ENCODE assay signal across 17 cellular contexts in the genomic region with DNA sequence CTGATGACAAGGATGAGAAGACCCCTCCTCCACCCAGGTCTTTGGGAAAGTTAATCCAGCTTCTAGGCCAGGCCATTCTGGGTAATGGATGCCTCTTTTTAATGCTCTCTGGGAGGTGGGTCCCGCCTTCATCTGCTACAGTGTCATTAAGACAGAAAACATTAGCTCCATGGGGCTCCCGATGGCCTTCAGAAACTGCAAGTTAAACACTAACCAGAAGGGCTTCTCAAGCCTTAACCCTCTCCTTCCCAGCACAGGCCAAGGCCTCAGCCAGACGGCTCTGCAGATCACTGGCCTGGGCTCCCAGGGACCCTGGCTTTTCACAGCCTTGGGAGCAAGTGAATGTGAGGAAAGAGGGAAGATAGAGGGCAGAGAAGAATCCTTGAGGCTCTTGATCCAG.
DNase-seq lines count a peak whose midpoint lies in the region; ATAC-seq and TF ChIP-seq lines count a peak whose summit lies in the region.
"Had no signal": no experiment of that assay in that cellular context is flagged by ENCODE, and none has a peak within 500 bp of the region (broad histone marks: within the 10 kb centered on the region; RNA-seq: fewer than 3 reads in every experiment).

No MANE protein-coding gene starts in this region.

- H3K79me1 ChIP-seq in H9 (ENCODE audit: insufficient read depth, low read depth, low read length, poor library complexity, severe bottlenecking) = no peaks in the 10 kb centered on the region

- no peaks in the 10 kb centered on the region for H3K4me1 ChIP-seq in H9 (ENCODE audit: insufficient read depth, low read length)
- no peaks in the 10 kb centered on the region for H3K4me1 ChIP-seq in aorta (ENCODE audit: control insufficient read depth in 1 of 2, insufficient read depth in 2 of 2, low read length in 2 of 2)

- no peak overlapping the region for H2BK120ac ChIP-seq in H9 (ENCODE audit: low read depth, low read length, poor library complexity, severe bottlenecking)

- H2AK5ac ChIP-seq in H9 (ENCODE audit: insufficient read length, low read length) = no peak overlapping the region

- H3K79me2 ChIP-seq in H9 (ENCODE audit: insufficient read depth, low read length) (no peaks in the 10 kb centered on the region), neural cell (replicated peaks; ENCODE audit: insufficient read depth, low read length) (no peaks in the 10 kb centered on the region)

- H4K91ac ChIP-seq in H9 (ENCODE audit: insufficient read length, low read depth, low read length) = no peak overlapping the region

- no peak for ATAC-seq in aorta (ENCODE audit: low FRiP score)

- DNase-seq in H9 (peak; percentile 28), NCI-H2227 treated with DMSO at 0.1 percent for 48 hours (lab: John Stamatoyannopoulos, UW) (peak; percentile 73), glutamatergic neuron (no peak), inferior parietal cortex (ENCODE audit: extremely low spot score) (no peak), hippocampal formation (lab: John Stamatoyannopoulos, UW) (no peak), aorta (no peak)
- DNase-seq: CD4-positive, CD25-positive, alpha-beta regulatory T cell; COR-L47; DMS 273 treated with DMSO at 0.1 percent for 48 hours; DMS79 treated with DMSO at 0.1 percent for 48 hours; HFFc6; Kasumi-1; NCI-H187 treated with DMSO at 0.1 percent for 48 hours; NCI-H345; NCI-H524; Right ventricle myocardium superior had no signal

- H3K27me3 Mint-ChIP-seq in H9 (ENCODE audit: low read depth) = peaks cover 2% of the 10 kb centered on the region; the same call in 1 of the 2 replicates
- peaks cover 13% of the 10 kb centered on the region for H3K27me3 Mint-ChIP-seq in glutamatergic neuron (ENCODE audit: unreplicated experiment)

- H3K27ac ChIP-seq in H9 (ENCODE audit: insufficient read length, low read depth, low read length) (no peak overlapping the region), neural cell (ENCODE audit: low read length) (no peak overlapping the region), aorta (ENCODE audit: low read depth in 1 of 2, low read length in 2 of 2) (no peak overlapping the region)

- no peaks in the 10 kb centered on the region for H4K20me1 ChIP-seq in H9 (ENCODE audit: control insufficient read depth, insufficient read depth, insufficient read length)
- no peaks in the 10 kb centered on the region for H4K20me1 ChIP-seq in neural cell (ENCODE audit: insufficient read depth)

- H3K4me2 ChIP-seq in H9 (ENCODE audit: insufficient read depth, insufficient read length, low read length) = no peak overlapping the region
- H3K4me2 ChIP-seq in neural cell (ENCODE audit: low read length) = no peak overlapping the region

- H3K9me2 ChIP-seq in neural cell (ENCODE audit: insufficient read depth, low read length) = no peaks in the 10 kb centered on the region

- no peaks in the 10 kb centered on the region for H3F3A ChIP-seq in neural cell (ENCODE audit: insufficient read depth, low read length, poor library complexity, severe bottlenecking)

- no peak overlapping the region for H3K18ac ChIP-seq in H9 (ENCODE audit: insufficient read length, low read depth, low read length)

- H3K4me1 Mint-ChIP-seq in H9 (peaks cover 29 to 44% of the 10 kb centered on the region in 2 experiments), glutamatergic neuron (ENCODE audit: low read depth, unreplicated experiment) (peaks cover 26% of the 10 kb centered on the region)
- H3K4me1 Mint-ChIP-seq: CD4-positive, CD25-positive, alpha-beta regulatory T cell had no signal

- no peak overlapping the region for H2BK15ac ChIP-seq in H9 (ENCODE audit: low read depth, low read length)

- H3K36me3 ChIP-seq in neural cell (ENCODE audit: insufficient read depth, low read length) = no peaks in the 10 kb centered on the region
- H3K36me3 ChIP-seq in aorta (ENCODE audit: control insufficient read depth in 1 of 2, insufficient read depth in 2 of 2, low read length in 1 of 2) = no peaks in the 10 kb centered on the region

- H3K36me3 Mint-ChIP-seq in H9 (ENCODE audit: insufficient read depth in 1 of 3, low read depth in 3 of 3) (no peaks in the 10 kb centered on the region), glutamatergic neuron (ENCODE audit: unreplicated experiment) (peaks cover 5% of the 10 kb centered on the region)
- H3K36me3 Mint-ChIP-seq: CD4-positive, CD25-positive, alpha-beta regulatory T cell had no signal

- no peaks in the 10 kb centered on the region; a peak in 1 of 5 replicates for H3K9me3 Mint-ChIP-seq in H9
- peaks cover 4% of the 10 kb centered on the region for H3K9me3 Mint-ChIP-seq in glutamatergic neuron (ENCODE audit: unreplicated experiment)
- H3K9me3 Mint-ChIP-seq: HFFc6 had no signal

- H3K4me3 ChIP-seq in neural cell (ENCODE audit: low read length) (no peak overlapping the region), aorta (ENCODE audit: low read length in 2 of 2) (no peak overlapping the region)

- H2BK20ac ChIP-seq in H9 (ENCODE audit: low read depth, low read length, poor library complexity, severe bottlenecking) = no peak overlapping the region

- TF ChIP-seq CTCF in H9 (conservative IDR thresholded peaks at IDR 0.05) = no peak
- no peak for TF ChIP-seq CTCF in glutamatergic neuron (IDR thresholded peaks at IDR 0.05; ENCODE audit: partially characterized antibody, unreplicated experiment)
- TF ChIP-seq CTCF in neural cell (IDR thresholded peaks at IDR 0.05; ENCODE audit: poor library complexity, severe bottlenecking) = no peak

- TF ChIP-seq RAD21 in neural cell (conservative IDR thresholded peaks at IDR 0.05) = no peak

- WGBS in H9 (ENCODE audit: extremely low coverage, insufficient read length, low lambda C conversion rate) = no CpG with 5 or more reads among the region's 3 CpGs
- WGBS in aorta, 2 donors = 17 to 19% methylated on average over 3 of the region's 3 CpGs

- H3K9me3 ChIP-seq in H9 (ENCODE audit: control insufficient read depth, low read depth, low read length) (no peaks in the 10 kb centered on the region), neural cell (ENCODE audit: low read length) (no peaks in the 10 kb centered on the region), aorta (ENCODE audit: control insufficient read depth, low read length) (peaks cover 2% of the 10 kb centered on the region)

- no peak for TF ChIP-seq EP300 in neural cell (conservative IDR thresholded peaks at IDR 0.05; ENCODE audit: poor library complexity, severe bottlenecking)

- H3K23me2 ChIP-seq in H9 (ENCODE audit: insufficient read length, low read depth, low read length, poor library complexity, severe bottlenecking) = no peaks in the 10 kb centered on the region

- H3K9ac ChIP-seq in H9 (ENCODE audit: extremely low read depth, insufficient read length, low read length) (no peak overlapping the region), neural cell (ENCODE audit: low read length) (no peak overlapping the region)

- no peak overlapping the region for H3K14ac ChIP-seq in H9 (ENCODE audit: insufficient read depth, low read length)

- H3K27me3 ChIP-seq in H9 (ENCODE audit: insufficient read depth, low read length) (no peaks in the 10 kb centered on the region), neural cell (ENCODE audit: insufficient read depth, low read depth, low read length) (no peaks in the 10 kb centered on the region), aorta (ENCODE audit: control insufficient read depth in 1 of 2, insufficient read depth in 2 of 2, low read length in 1 of 2) (no peaks in the 10 kb centered on the region)

- H4K5ac ChIP-seq in H9 (ENCODE audit: insufficient read length, low read depth, low read length) = no peak overlapping the region

- H2BK12ac ChIP-seq in H9 (ENCODE audit: insufficient read length, low read depth, low read length) = no peak overlapping the region

- no peak overlapping the region for H3K27ac Mint-ChIP-seq in H9
- H3K27ac Mint-ChIP-seq in glutamatergic neuron (ENCODE audit: unreplicated experiment) = peak overlapping the region; percentile 28
- H3K27ac Mint-ChIP-seq: CD4-positive, CD25-positive, alpha-beta regulatory T cell; HFFc6 had no signal

- no peak overlapping the region for H3K4ac ChIP-seq in H9 (ENCODE audit: low read depth, low read length)

- intact Hi-C loops in aorta (cut with DNase I) = no loop called here

- H3K4me3 Mint-ChIP-seq in H9 = no peak overlapping the region
- H3K4me3 Mint-ChIP-seq in glutamatergic neuron (ENCODE audit: unreplicated experiment) = no peak overlapping the region
- H3K4me3 Mint-ChIP-seq: CD4-positive, CD25-positive, alpha-beta regulatory T cell; HFFc6 had no signal

- H3T11ph ChIP-seq in H9 (ENCODE audit: low read length) = no peak overlapping the region

- H2BK5ac ChIP-seq in H9 (ENCODE audit: insufficient read length, low read length) = no peak overlapping the region

- no peak overlapping the region for H3K23ac ChIP-seq in H9 (ENCODE audit: insufficient read length, low read depth, low read length)

- H2AFZ ChIP-seq in H9 (ENCODE audit: low read length) = no peak overlapping the region
- H2AFZ ChIP-seq in neural cell (ENCODE audit: low read depth, low read length) = no peak overlapping the region

- H4K8ac ChIP-seq in H9 (replicated peaks; ENCODE audit: insufficient read length, low read depth, low read length) = no peak overlapping the region

- no peak overlapping the region for H3K56ac ChIP-seq in H9 (ENCODE audit: insufficient read length, low read depth, low read length)

TF ChIP-seq in neural cell, 6 proteins besides CTCF, POLR2A, EP300 and RAD21:
- TF ChIP-seq POLR2AphosphoS5 (IDR thresholded peaks at IDR 0.05) (peak; percentile 18), SMC3 (conservative IDR thresholded peaks at IDR 0.05; ENCODE audit: poor library complexity) (no peak)

Comparison
In these comparisons a context has a peak if more than half of its experiments do, and no peak if none do; other contexts are left out.
1. DNase-seq: peak in H9 (single experiment) and NCI-H2227 treated with DMSO at 0.1 percent for 48 hours (single experiment); none in glutamatergic neuron (single experiment), inferior parietal cortex (single experiment), hippocampal formation (0 of 2) and aorta (0 of 2).